Comparison of ENCODE assay signal across 35 cellular contexts in the genomic region with DNA sequence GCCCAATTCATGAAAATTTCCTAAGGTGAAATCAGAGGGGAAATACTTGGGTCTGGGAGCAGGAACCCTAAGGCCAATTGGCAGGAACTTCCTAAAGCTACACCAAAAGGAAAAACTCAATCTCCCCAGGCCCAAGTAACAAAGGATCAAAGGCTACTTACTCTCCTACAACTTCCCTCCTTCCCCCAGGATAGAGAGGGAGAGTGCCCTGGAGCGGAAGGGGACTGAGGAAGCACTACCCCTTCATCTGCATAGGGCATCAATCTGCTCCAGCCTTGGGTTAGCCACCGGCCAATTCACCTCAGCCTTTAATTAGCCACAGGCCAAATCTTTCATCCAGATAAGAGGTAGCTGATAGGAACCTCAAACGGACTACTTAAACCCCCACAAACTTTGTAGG. TPM values are rescaled to one million over a fixed set of nuclear protein-coding genes. Genes with fewer than 3 reads are reported as not detected.
"Had no signal": no experiment of that assay in that cellular context is flagged by ENCODE, and none has a peak within 500 bp of the region (broad histone marks: within the 10 kb centered on the region; RNA-seq: fewer than 3 reads in every experiment).

No MANE protein-coding gene starts in this region.

- H3K4me1 Mint-ChIP-seq: activated CD4-positive, alpha-beta memory T cell treated with anti-CD3 and anti-CD28 coated beads, Interleukin-2, amount 10 ng/mL, durations not matched to agents 7 days and 5 days; activated CD4-positive, alpha-beta T cell treated with anti-CD3 and anti-CD28 coated beads for 36 hours; activated CD4-positive, alpha-beta T cell treated with anti-CD3 and anti-CD28 coated beads, Interleukin-2, amount 10 ng/mL, durations not matched to agents 7 days and 5 days; activated CD8-positive, alpha-beta memory T cell treated with anti-CD3 and anti-CD28 coated beads, Interleukin-2, amount 10 ng/mL, durations not matched to agents 7 days and 5 days; activated naive CD8-positive, alpha-beta T cell treated with anti-CD3 and anti-CD28 coated beads for 36 hours; activated T-helper 17 cell treated with anti-CD3 and anti-CD28 coated beads, Interleukin-2, amount 50 U/mL, for 72 hours had no signal

- H3K27me3 Mint-ChIP-seq: activated CD4-positive, alpha-beta memory T cell treated with anti-CD3 and anti-CD28 coated beads, Interleukin-2, amount 10 ng/mL, durations not matched to agents 7 days and 5 days; activated CD4-positive, alpha-beta T cell treated with anti-CD3 and anti-CD28 coated beads, Interleukin-2, amount 10 ng/mL, durations not matched to agents 7 days and 5 days; activated CD8-positive, alpha-beta memory T cell treated with anti-CD3 and anti-CD28 coated beads, Interleukin-2, amount 10 ng/mL, durations not matched to agents 7 days and 5 days; activated naive CD8-positive, alpha-beta T cell treated with anti-CD3 and anti-CD28 coated beads for 36 hours; activated T-helper 17 cell treated with anti-CD3 and anti-CD28 coated beads, Interleukin-2, amount 50 U/mL, for 72 hours had no signal

- H3K9me3 Mint-ChIP-seq: activated T-helper 1 cell treated with anti-CD3 and anti-CD28 coated beads, Interleukin-12 subunit alpha, Interleukin-12 subunit beta, Interleukin-2, Interleukin-4 antibody, amounts not matched to agents 30 ng/mL and 10 ng/mL and 1 ng/mL, durations not matched to agents 14 hours and 24 hours and 36 hours; activated T-helper 17 cell treated with anti-CD3 and anti-CD28 coated beads, Interleukin-2, amount 50 U/mL, for 72 hours; T-helper 1 cell treated with Interleukin-12 subunit alpha and Interleukin-12 subunit beta and Interleukin-4 antibody, amounts not matched to agents 30 μg/mL and 1 μg/mL, for 36 hours; T-helper 2 cell treated with Interferon-gamma antibody and Interleukin-4, amounts not matched to agents 5 μg/mL and 100 μg/mL, for 36 hours had no signal

- H3K4me3 Mint-ChIP-seq: activated CD4-positive, alpha-beta memory T cell treated with anti-CD3 and anti-CD28 coated beads, Interleukin-2, amount 10 ng/mL, durations not matched to agents 7 days and 5 days; activated CD4-positive, alpha-beta T cell treated with anti-CD3 and anti-CD28 coated beads for 36 hours; activated CD4-positive, alpha-beta T cell treated with anti-CD3 and anti-CD28 coated beads, Interleukin-2, amount 10 ng/mL, durations not matched to agents 7 days and 5 days; activated CD8-positive, alpha-beta memory T cell treated with anti-CD3 and anti-CD28 coated beads, Interleukin-2, amount 10 ng/mL, durations not matched to agents 7 days and 5 days; activated CD8-positive, alpha-beta T cell treated with anti-CD3 and anti-CD28 coated beads, Interleukin-2, amount 10 ng/mL, durations not matched to agents 7 days and 5 days; activated naive CD4-positive, alpha-beta T cell treated with anti-CD3 and anti-CD28 coated beads for 36 hours; activated naive CD8-positive, alpha-beta T cell treated with anti-CD3 and anti-CD28 coated beads for 36 hours; activated T-cell treated with anti-CD3 and anti-CD28 coated beads, Interleukin-2, amount 50 U/mL, for 24 hours; activated T-cell treated with anti-CD3 and anti-CD28 coated beads, Interleukin-2, amount 50 U/mL, for 72 hours; activated T-helper 1 cell treated with anti-CD3 and anti-CD28 coated beads, Interleukin-12 subunit alpha, Interleukin-12 subunit beta, Interleukin-2, Interleukin-4 antibody, amounts not matched to agents 30 ng/mL and 10 ng/mL and 1 ng/mL, durations not matched to agents 14 hours and 24 hours and 36 hours; activated T-helper 17 cell treated with anti-CD3 and anti-CD28 coated beads, Interleukin-2, amount 50 U/mL, for 72 hours; T-helper 1 cell treated with Interleukin-12 subunit alpha and Interleukin-12 subunit beta and Interleukin-4 antibody, amounts not matched to agents 30 μg/mL and 1 μg/mL, for 36 hours; T-helper 2 cell treated with Interferon-gamma antibody and Interleukin-4, amounts not matched to agents 5 μg/mL and 100 μg/mL, for 36 hours had no signal

- H3K36me3 Mint-ChIP-seq: activated CD8-positive, alpha-beta memory T cell treated with anti-CD3 and anti-CD28 coated beads, Interleukin-2, amount 10 ng/mL, durations not matched to agents 7 days and 5 days; activated naive CD8-positive, alpha-beta T cell treated with anti-CD3 and anti-CD28 coated beads for 36 hours had no signal

- H3K9me3 ChIP-seq: adrenal gland, body of pancreas, breast epithelium had no signal

- H3K27me3 ChIP-seq: adrenal gland, body of pancreas, brain microvascular endothelial cell, breast epithelium had no signal

- H3K27ac ChIP-seq: adrenal gland, body of pancreas, brain microvascular endothelial cell, breast epithelium, VCaP had no signal

- H3K36me3 ChIP-seq: adrenal gland, brain microvascular endothelial cell, breast epithelium had no signal

- ATAC-seq: activated CD4-positive, alpha-beta T cell treated with anti-CD3 and anti-CD28 coated beads for 36 hours; activated CD4-positive, CD25-positive, alpha-beta regulatory T cell treated with anti-CD3 and anti-CD28 coated beads, Interleukin-2, amount 50 U/mL, for 24 hours; activated CD8-positive, alpha-beta memory T cell treated with anti-CD3 and anti-CD28 coated beads, Interleukin-2, amount 10 ng/mL, durations not matched to agents 7 days and 5 days; activated CD8-positive, alpha-beta T cell treated with anti-CD3 and anti-CD28 coated beads, Interleukin-2, amount 10 ng/mL, durations not matched to agents 7 days and 5 days; activated naive CD4-positive, alpha-beta T cell treated with anti-CD3 and anti-CD28 coated beads, Interleukin-2, amount 50 U/mL, for 72 hours; activated T-cell treated with anti-CD3 and anti-CD28 coated beads, Interleukin-2, amount 50 U/mL, for 72 hours; activated T-helper 17 cell treated with anti-CD3 and anti-CD28 coated beads, Interleukin-2, amount 50 U/mL, for 72 hours; body of pancreas had no signal

- H3K27ac Mint-ChIP-seq: activated CD4-positive, alpha-beta memory T cell treated with anti-CD3 and anti-CD28 coated beads, Interleukin-2, amount 10 ng/mL, durations not matched to agents 7 days and 5 days; activated CD4-positive, alpha-beta T cell treated with anti-CD3 and anti-CD28 coated beads for 36 hours; activated CD4-positive, alpha-beta T cell treated with anti-CD3 and anti-CD28 coated beads, Interleukin-2, amount 10 ng/mL, durations not matched to agents 7 days and 5 days; activated CD8-positive, alpha-beta memory T cell treated with anti-CD3 and anti-CD28 coated beads, Interleukin-2, amount 10 ng/mL, durations not matched to agents 7 days and 5 days; activated CD8-positive, alpha-beta T cell treated with anti-CD3 and anti-CD28 coated beads, Interleukin-2, amount 10 ng/mL, durations not matched to agents 7 days and 5 days; activated naive CD4-positive, alpha-beta T cell treated with anti-CD3 and anti-CD28 coated beads for 36 hours; activated naive CD4-positive, alpha-beta T cell treated with anti-CD3 and anti-CD28 coated beads, Interleukin-2, amount 50 U/mL, for 72 hours; activated naive CD8-positive, alpha-beta T cell treated with anti-CD3 and anti-CD28 coated beads for 36 hours; activated T-cell treated with anti-CD3 and anti-CD28 coated beads, Interleukin-2, amount 50 U/mL, for 24 hours; activated T-cell treated with anti-CD3 and anti-CD28 coated beads, Interleukin-2, amount 50 U/mL, for 72 hours; activated T-helper 1 cell treated with anti-CD3 and anti-CD28 coated beads, Interleukin-12 subunit alpha, Interleukin-12 subunit beta, Interleukin-2, Interleukin-4 antibody, amounts not matched to agents 30 ng/mL and 10 ng/mL and 1 ng/mL, durations not matched to agents 14 hours and 24 hours and 36 hours; activated T-helper 17 cell treated with anti-CD3 and anti-CD28 coated beads, Interleukin-2, amount 50 U/mL, for 72 hours; T-helper 1 cell treated with Interleukin-12 subunit alpha and Interleukin-12 subunit beta and Interleukin-4 antibody, amounts not matched to agents 30 μg/mL and 1 μg/mL, for 36 hours; T-helper 2 cell treated with Interferon-gamma antibody and Interleukin-4, amounts not matched to agents 5 μg/mL and 100 μg/mL, for 36 hours had no signal

- H3K4me1 ChIP-seq: adrenal gland, body of pancreas, breast epithelium had no signal

- H3K4me3 ChIP-seq: adrenal gland, body of pancreas, breast epithelium had no signal

- DNase-seq: activated CD4-positive, alpha-beta memory T cell treated with anti-CD3 and anti-CD28 coated beads, Interleukin-2, amount 10 ng/mL, durations not matched to agents 7 days and 5 days; activated CD4-positive, alpha-beta T cell treated with anti-CD3 and anti-CD28 coated beads for 1 hour; activated CD4-positive, alpha-beta T cell treated with anti-CD3 and anti-CD28 coated beads for 36 hours; activated CD4-positive, alpha-beta T cell treated with anti-CD3 and anti-CD28 coated beads for 48 hours; activated CD4-positive, alpha-beta T cell treated with anti-CD3 and anti-CD28 coated beads, Interleukin-2, amount 10 ng/mL, durations not matched to agents 7 days and 5 days; activated CD4-positive, alpha-beta T cell treated with anti-CD3 and anti-CD28 coated beads, Interleukin-2, amount 50 U/mL, for 48 hours; activated CD4-positive, CD25-positive, alpha-beta regulatory T cell; activated CD8-positive, alpha-beta memory T cell treated with anti-CD3 and anti-CD28 coated beads for 24 hours; activated CD8-positive, alpha-beta memory T cell treated with anti-CD3 and anti-CD28 coated beads, Interleukin-2, amount 10 ng/mL, durations not matched to agents 7 days and 5 days; activated CD8-positive, alpha-beta memory T cell treated with anti-CD3 and anti-CD28 coated beads, Interleukin-2, amount 50 U/mL, for 48 hours; activated CD8-positive, alpha-beta T cell treated with anti-CD3 and anti-CD28 coated beads, Interleukin-2, amount 10 ng/mL, durations not matched to agents 7 days and 5 days; activated gamma-delta T cell treated with Interleukin-2 at 50 U/mL for 16 hours; activated naive CD4-positive, alpha-beta T cell; activated naive CD4-positive, alpha-beta T cell treated with anti-CD3 and anti-CD28 coated beads for 36 hours; activated naive CD4-positive, alpha-beta T cell treated with anti-CD3 and anti-CD28 coated beads, Interleukin-2, amount 50 U/mL, for 16 hours; activated naive CD8-positive, alpha-beta T cell treated with anti-CD3 and anti-CD28 coated beads for 36 hours; activated T-cell treated with anti-CD3 and anti-CD28 coated beads, Interleukin-2, amount 50 U/mL, for 24 hours; activated T-cell treated with anti-CD3 and anti-CD28 coated beads, Interleukin-2, amount 50 U/mL, for 72 hours; adrenal gland; amniotic stem cell; aorta; body of pancreas; brain microvascular endothelial cell; central memory CD4-positive, alpha-beta T cell; T-helper 1 cell; T-helper 2 cell; T-helper 9 cell had no signal

RNA-seq across cellular contexts. Expression of gene SLC34A2, which starts 55.0 kb away (rescaled TPM):
- total RNA-seq: activated CD4-positive, alpha-beta memory T cell treated with anti-CD3 and anti-CD28 coated beads, Interleukin-2, amount 10 ng/mL, durations not matched to agents 7 days and 5 days; activated CD4-positive, alpha-beta T cell treated with anti-CD3 and anti-CD28 coated beads for 36 hours; activated CD4-positive, alpha-beta T cell treated with anti-CD3 and anti-CD28 coated beads, Interleukin-2, amount 10 ng/mL, durations not matched to agents 7 days and 5 days; activated CD8-positive, alpha-beta memory T cell treated with anti-CD3 and anti-CD28 coated beads, Interleukin-2, amount 10 ng/mL, durations not matched to agents 7 days and 5 days; activated CD8-positive, alpha-beta T cell treated with anti-CD3 and anti-CD28 coated beads, Interleukin-2, amount 10 ng/mL, durations not matched to agents 7 days and 5 days; activated naive CD4-positive, alpha-beta T cell treated with anti-CD3 and anti-CD28 coated beads for 36 hours; activated naive CD4-positive, alpha-beta T cell treated with anti-CD3 and anti-CD28 coated beads, Interleukin-2, amount 50 U/mL, for 72 hours; activated naive CD8-positive, alpha-beta T cell treated with anti-CD3 and anti-CD28 coated beads for 36 hours; activated T-cell treated with anti-CD3 and anti-CD28 coated beads, Interleukin-2, amount 50 U/mL, for 72 hours; activated T-helper 1 cell treated with anti-CD3 and anti-CD28 coated beads, Interleukin-12 subunit alpha, Interleukin-12 subunit beta, Interleukin-2, Interleukin-4 antibody, amounts not matched to agents 30 ng/mL and 10 ng/mL and 1 ng/mL, durations not matched to agents 14 hours and 24 hours and 36 hours; activated T-helper 17 cell treated with anti-CD3 and anti-CD28 coated beads, Interleukin-2, amount 50 U/mL, for 72 hours had no signal
